Comparison of ENCODE assay signal across 1 cellular context in genomic region chr19:4182082-4182926, GRCh38.
A peak's percentile ranks its signal among the peaks of the same experiment; 100 is the strongest.
TF ChIP-seq lines count a peak whose summit lies in the region.

TSS of gene ANKRD24 (plus strand) at chr19:4182689. CDS start at chr19:4186426, 3,737 bp downstream.
TSS of gene SIRT6 (minus strand) at chr19:4182563. CDS start at chr19:4182539, 24 bp downstream.

TF ChIP-seq in K562, 482 proteins besides CTCF, POLR2A, EP300 and RAD21 (continued from another document and continues in another):
- TF ChIP-seq ZBTB11 (CRISPR knock-in tag; IDR thresholded peaks at IDR 0.05), result peak in 2 of 3 experiments; percentile 54 to 87; a peak in 3 of 6 replicates
- peak; percentile 91; the same call in 1 of the 2 replicates for TF ChIP-seq HMGXB4 (CRISPR knock-in tag; IDR thresholded peaks at IDR 0.05)
- no peak for TF ChIP-seq SNRNP70 (optimal IDR thresholded peaks at IDR 0.05; ENCODE audit: low read depth, low read length)
- peak; percentile 82 for TF ChIP-seq PKNOX1 (IDR thresholded peaks at IDR 0.05)
- no peak; a peak in 1 of 4 replicates for TF ChIP-seq SRF (CRISPR knock-in tag; IDR thresholded peaks at IDR 0.05)
- peak; percentile 52; the same call in 1 of the 2 replicates for TF ChIP-seq MYNN (IDR thresholded peaks at IDR 0.05)
- no peak for TF ChIP-seq MYNN (CRISPR knock-in tag; IDR thresholded peaks at IDR 0.05)
- no peak for TF ChIP-seq RHOXF2B (CRISPR knock-in tag; conservative IDR thresholded peaks at IDR 0.05)
- peak; percentile 98 to 100 for TF ChIP-seq MAZ (CRISPR knock-in tag; conservative IDR thresholded peaks at IDR 0.05 in 1 of 2, IDR thresholded peaks at IDR 0.05 in 1 of 2)
- TF ChIP-seq ZNF830 (CRISPR knock-in tag; IDR thresholded peaks at IDR 0.05), result no peak
- 0 out of 2 replicates have a peak, but pooled peaks have one; percentile 2 for TF ChIP-seq TCF7 (IDR thresholded peaks at IDR 0.05; ENCODE audit: borderline replicate concordance)
- TF ChIP-seq ESRRA (IDR thresholded peaks at IDR 0.05; ENCODE audit: borderline replicate concordance, low read depth), result peak; percentile 72; the same call in 1 of the 2 replicates
- TF ChIP-seq CTBP1 (IDR thresholded peaks at IDR 0.05; ENCODE audit: borderline replicate concordance), result no peak
- no peak for TF ChIP-seq ZNF79 (CRISPR knock-in tag; IDR thresholded peaks at IDR 0.05; ENCODE audit: low read depth)
- peak; percentile 73; the same call in 1 of the 2 replicates for TF ChIP-seq TFAP4 (CRISPR knock-in tag; IDR thresholded peaks at IDR 0.05; ENCODE audit: borderline replicate concordance)
- no peak for TF ChIP-seq ZNF398 (CRISPR knock-in tag; IDR thresholded peaks at IDR 0.05)
- TF ChIP-seq MTA3 (IDR thresholded peaks at IDR 0.05; ENCODE audit: borderline replicate concordance), result peak; percentile 75; the same call in 1 of the 2 replicates
- TF ChIP-seq RBM25 (IDR thresholded peaks at IDR 0.05; ENCODE audit: low read depth, low read length, severe bottlenecking), result peak; percentile 54
- no peak for TF ChIP-seq HDGF (IDR thresholded peaks at IDR 0.05)
- TF ChIP-seq BCL6 (CRISPR knock-in tag; IDR thresholded peaks at IDR 0.05), result no peak
- peak; percentile 62 for TF ChIP-seq JUND (IDR thresholded peaks at IDR 0.05; ENCODE audit: borderline replicate concordance, low read depth, low read length)
- TF ChIP-seq JUND (tag; IDR thresholded peaks at IDR 0.05; ENCODE audit: borderline replicate concordance, low read depth, low read length), result no peak; the same call in 2 of the 3 replicates
- peak; percentile 70; the same call in 1 of the 2 replicates for TF ChIP-seq PHF8 (IDR thresholded peaks at IDR 0.05; ENCODE audit: borderline replicate concordance, low read length)
- no peak for TF ChIP-seq RFX1 (IDR thresholded peaks at IDR 0.05)
- TF ChIP-seq PRDM10 (IDR thresholded peaks at IDR 0.05; ENCODE audit: partially characterized antibody), result peak; percentile 74
- no peak for TF ChIP-seq SMARCA5 (IDR thresholded peaks at IDR 0.05)
- peak; percentile 54; the same call in 1 of the 2 replicates for TF ChIP-seq POLR2AphosphoS2 (IDR thresholded peaks at IDR 0.05; ENCODE audit: low read length)
- no peak for TF ChIP-seq SMAD2 (IDR thresholded peaks at IDR 0.05; ENCODE audit: low read depth, low read length)
- no peak for TF ChIP-seq YBX1 (IDR thresholded peaks at IDR 0.05)
- no peak for TF ChIP-seq ZKSCAN3 (CRISPR knock-in tag; IDR thresholded peaks at IDR 0.05)
- no peak for TF ChIP-seq ZNF592 (IDR thresholded peaks at IDR 0.05)
- TF ChIP-seq FOXK1 (CRISPR knock-in tag; IDR thresholded peaks at IDR 0.05; ENCODE audit: borderline replicate concordance), result 0 out of 2 replicates have a peak, but pooled peaks have one; percentile 47
- TF ChIP-seq BRCA1 (IDR thresholded peaks at IDR 0.05), result no peak
- TF ChIP-seq BRCA1 (CRISPR knock-in tag; IDR thresholded peaks at IDR 0.05), result no peak
- peak; percentile 82 for TF ChIP-seq KDM5B (IDR thresholded peaks at IDR 0.05; ENCODE audit: insufficient replicate concordance, low read depth, low read length)
- TF ChIP-seq ATF1 (CRISPR knock-in tag; IDR thresholded peaks at IDR 0.05), result 0 out of 2 replicates have a peak, but pooled peaks have one; percentile 32
- TF ChIP-seq ATF1 (tag; IDR thresholded peaks at IDR 0.05), result peak; percentile 89
- no peak for TF ChIP-seq ZNF583 (CRISPR knock-in tag; IDR thresholded peaks at IDR 0.05)
- TF ChIP-seq LARP7 (IDR thresholded peaks at IDR 0.05), result no peak
- peak; percentile 73 for TF ChIP-seq ZBTB33 (CRISPR knock-in tag; IDR thresholded peaks at IDR 0.05)
- TF ChIP-seq SUPT5H (IDR thresholded peaks at IDR 0.05), result peak; percentile 57; the same call in 1 of the 2 replicates
- TF ChIP-seq KLF6 (CRISPR knock-in tag; IDR thresholded peaks at IDR 0.05; ENCODE audit: borderline replicate concordance), result no peak
- TF ChIP-seq SPI1 (IDR thresholded peaks at IDR 0.05; ENCODE audit: borderline replicate concordance, low read depth, low read length), result peak; percentile 71; the same call in 1 of the 2 replicates
- TF ChIP-seq THAP7 (CRISPR knock-in tag; IDR thresholded peaks at IDR 0.05), result 0 out of 2 replicates have a peak, but pooled peaks have one; percentile 11
